8 cellular contexts compared by ENCODE assay signal in genomic region chr2:95402370-95403203, GRCh38.
DNase-seq lines count a peak whose midpoint lies in the region; ATAC-seq and FAIRE-seq lines count a peak whose summit lies in the region.

A gene with protein sequence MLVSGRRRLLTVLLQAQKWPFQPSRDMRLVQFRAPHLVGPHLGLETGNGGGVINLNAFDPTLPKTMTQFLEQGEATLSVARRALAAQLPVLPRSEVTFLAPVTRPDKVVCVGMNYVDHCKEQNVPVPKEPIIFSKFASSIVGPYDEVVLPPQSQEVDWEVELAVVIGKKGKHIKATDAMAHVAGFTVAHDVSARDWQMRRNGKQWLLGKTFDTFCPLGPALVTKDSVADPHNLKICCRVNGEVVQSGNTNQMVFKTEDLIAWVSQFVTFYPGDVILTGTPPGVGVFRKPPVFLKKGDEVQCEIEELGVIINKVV (plus strand): TSS chr2:95402708. CDS start chr2:95405559, 2,851 bp downstream.

- H3K27me3 ChIP-seq in effector memory CD4-positive, alpha-beta T cell (replicated peaks; ENCODE audit: control insufficient read depth, insufficient read depth, low read length, poor library complexity, severe bottlenecking) = no peaks in the 10 kb centered on the region

- ATAC-seq in GM21381 (IDR thresholded peaks at IDR 0.05; ENCODE audit: unreplicated experiment) = peak; percentile 89

- DNase-seq in COR-L47 (lab: John Stamatoyannopoulos, UW) (peak; percentile 88), HTR-8/SVneo (ENCODE audit: insufficient read length, low spot score) (peak; percentile 99), NOMO-1 treated with DMSO at 0.1 percent for 48 hours (lab: John Stamatoyannopoulos, UW; ENCODE audit: unreplicated experiment) (peak; percentile 83), medulla oblongata (ENCODE audit: extremely low spot score) (peak; percentile 96)
- peak; percentile 89 to 91 for DNase-seq in activated CD8-positive, alpha-beta memory T cell treated with anti-CD3 and anti-CD28 coated beads for 4 hours (ENCODE audit: low read depth in 2 of 2)
- peak; percentile 77 to 88 (median 83) for DNase-seq in effector memory CD4-positive, alpha-beta T cell
- DNase-seq in stimulated activated CD8-positive, alpha-beta memory T cell treated with anti-CD3 and anti-CD28 coated beads, Interleukin-12 subunit alpha, Interleukin-12 subunit beta, amount 100 ng/mL, for 1 hour (ENCODE audit: low read depth) = peak; percentile 91

- peak within 1 kb of the TSS; percentile 100 for H3K4me3 ChIP-seq in effector memory CD4-positive, alpha-beta T cell (ENCODE audit: insufficient read depth, low read depth, low read length, poor library complexity, severe bottlenecking)

- no peaks in the 10 kb centered on the region for H3K9me3 ChIP-seq in effector memory CD4-positive, alpha-beta T cell (ENCODE audit: control insufficient read depth, low read length)

- H3K4me1 ChIP-seq in effector memory CD4-positive, alpha-beta T cell (ENCODE audit: control insufficient read depth, insufficient read depth, low read length, poor library complexity, severe bottlenecking) = no peaks in the 10 kb centered on the region

- peak within 1 kb of the TSS; percentile 68 for H3K27ac ChIP-seq in effector memory CD4-positive, alpha-beta T cell (ENCODE audit: insufficient read depth, low read length, poor library complexity, severe bottlenecking)

- peak; percentile 62 for FAIRE-seq in HTR-8/SVneo (lab: Jason Lieb, UNC)

- no peaks in the 10 kb centered on the region for H3K36me3 ChIP-seq in effector memory CD4-positive, alpha-beta T cell (ENCODE audit: control insufficient read depth, insufficient read depth, low read length)

Comparison
In these comparisons a context has a peak if more than half of its experiments do, and no peak if none do; other contexts are left out.
1. Peak in every context shown above with its lines: DNase-seq, ATAC-seq, H3K4me3 ChIP-seq and H3K27ac ChIP-seq.